In genomic region chr15:62472616-62473299, GRCh38 we compare ENCODE assay signal across 9 cellular contexts.
DNase-seq lines count a peak whose midpoint lies in the region; ATAC-seq and TF ChIP-seq lines count a peak whose summit lies in the region.
"Had no signal": no experiment of that assay in that cellular context is flagged by ENCODE, and none has a peak within 500 bp of the region (broad histone marks: within the 10 kb centered on the region; RNA-seq: fewer than 3 reads in every experiment).

No MANE protein-coding gene starts in this region.

- intact Hi-C loops in tibial artery (cut with DNase I; ENCODE audit: low total_unique reads) = no loop called here
- intact Hi-C loops in activated naive CD4-positive, alpha-beta T cell treated with anti-CD3 and anti-CD28 coated beads for 36 hours (cut with micrococcal nuclease) = no loop called here

- H3K27me3 ChIP-seq in tibial artery = no peaks in the 10 kb centered on the region

- no peaks in the 10 kb centered on the region for H3K36me3 Mint-ChIP-seq in WTC11
- no peaks in the 10 kb centered on the region for H3K36me3 Mint-ChIP-seq in activated naive CD4-positive, alpha-beta T cell treated with anti-CD3 and anti-CD28 coated beads for 36 hours (ENCODE audit: low read depth)

- no peak overlapping the region for H3K4me3 Mint-ChIP-seq in WTC11
- no peak overlapping the region for H3K4me3 Mint-ChIP-seq in activated naive CD4-positive, alpha-beta T cell treated with anti-CD3 and anti-CD28 coated beads for 36 hours

- no peaks in the 10 kb centered on the region for H3K27me3 Mint-ChIP-seq in WTC11 (ENCODE audit: low read depth)
- H3K27me3 Mint-ChIP-seq in activated naive CD4-positive, alpha-beta T cell treated with anti-CD3 and anti-CD28 coated beads for 36 hours (ENCODE audit: low read depth) = no peaks in the 10 kb centered on the region

- peak; percentile 9 for DNase-seq in HEK293T (ENCODE audit: extremely low spot score)
- no peak for DNase-seq in WTC11 (ENCODE audit: low spot score)
- peak; percentile 43 for DNase-seq in kidney tubule cell (ENCODE audit: low spot score)
- DNase-seq in tibial artery = peak in 1 of 2 donors; percentile 76
- no peak for DNase-seq in activated naive CD4-positive, alpha-beta T cell treated with anti-CD3 and anti-CD28 coated beads for 36 hours
- no peak for DNase-seq in NCI-H187 treated with DMSO at 0.1 percent for 48 hours (lab: John Stamatoyannopoulos, UW)
- DNase-seq: dermis blood vessel endothelial cell, nucleus accumbens had no signal

- peaks cover 73% of the 10 kb centered on the region for H3K4me1 Mint-ChIP-seq in WTC11
- H3K4me1 Mint-ChIP-seq in activated naive CD4-positive, alpha-beta T cell treated with anti-CD3 and anti-CD28 coated beads for 36 hours (ENCODE audit: low read depth) = no peaks in the 10 kb centered on the region

- H3K27ac Mint-ChIP-seq in WTC11 = peak overlapping the region; percentile 41; the same call in 1 of the 2 replicates
- H3K27ac Mint-ChIP-seq in activated naive CD4-positive, alpha-beta T cell treated with anti-CD3 and anti-CD28 coated beads for 36 hours = no peak overlapping the region

- H3K4me3 ChIP-seq in tibial artery = no peak overlapping the region

- no peaks in the 10 kb centered on the region for H3K36me3 ChIP-seq in tibial artery

- H3K27ac ChIP-seq in tibial artery = peak overlapping the region; percentile 81 to 82

- POLR2A ChIA-PET in HEK293T (lab: Yijun Ruan, JAX) = no interaction called here
- POLR2A ChIA-PET in WTC11 (lab: Charles Lee) = interaction anchor here (0.5 kb wide), 1 partner anchor 185 kb away, joined by 4 read pairs; no protein-coding TSS in a partner anchor

- ATAC-seq in WTC11 = peak; percentile 48
- no peak for ATAC-seq in HG03097 (IDR thresholded peaks at IDR 0.05; ENCODE audit: low FRiP score, unreplicated experiment)

- no peaks in the 10 kb centered on the region for H3K9me3 Mint-ChIP-seq in WTC11
- no peaks in the 10 kb centered on the region for H3K9me3 Mint-ChIP-seq in activated naive CD4-positive, alpha-beta T cell treated with anti-CD3 and anti-CD28 coated beads for 36 hours

- no peak for TF ChIP-seq CTCF in WTC11 (IDR thresholded peaks at IDR 0.05)
- TF ChIP-seq CTCF in tibial artery (IDR thresholded peaks at IDR 0.05) = no peak

- H3K4me1 ChIP-seq in tibial artery = peaks cover 0 to 85% (median 60%) of the 10 kb centered on the region in 4 donors

- no peaks in the 10 kb centered on the region for H3K9me3 ChIP-seq in tibial artery

- CTCF ChIA-PET in HEK293T (lab: Yijun Ruan, JAX) = no interaction called here
- CTCF ChIA-PET in WTC11 (lab: Charles Lee) = interaction anchor here (1.2 kb wide), 1 partner anchor 11 kb away, joined by 4 read pairs; no protein-coding TSS in a partner anchor
- CTCF ChIA-PET in activated naive CD4-positive, alpha-beta T cell treated with anti-CD3 and anti-CD28 coated beads for 36 hours (lab: Charles Lee) = interaction anchor here (0.7 kb wide), 1 partner anchor 545 kb away, joined by 3 read pairs; no protein-coding TSS in a partner anchor

TF ChIP-seq in HEK293T, 16 proteins besides CTCF, POLR2A, EP300 and RAD21:
- no peak for TF ChIP-seq BHLHE40 (IDR thresholded peaks at IDR 0.05; ENCODE audit: borderline replicate concordance)
- no peak for TF ChIP-seq ARNT (IDR thresholded peaks at IDR 0.05)
TF ChIP-seq in HEK293T: peak in this region for 0.

TF ChIP-seq in WTC11, 78 proteins besides CTCF, POLR2A, EP300 and RAD21:
- no peak for TF ChIP-seq MXD4 (CRISPR knock-in tag; IDR thresholded peaks at IDR 0.05; ENCODE audit: borderline replicate concordance)
TF ChIP-seq in WTC11: peak in this region for 0.

Comparison
In these comparisons a context has a peak if more than half of its experiments do, and no peak if none do; other contexts are left out.
1. DNase-seq: peak in HEK293T (single experiment) and kidney tubule cell (single experiment); none in WTC11 (single experiment), activated naive CD4-positive, alpha-beta T cell treated with anti-CD3 and anti-CD28 coated beads for 36 hours (single experiment) and NCI-H187 treated with DMSO at 0.1 percent for 48 hours (single experiment).